Comparison of ENCODE assay signal across 10 cellular contexts in the genomic region with DNA sequence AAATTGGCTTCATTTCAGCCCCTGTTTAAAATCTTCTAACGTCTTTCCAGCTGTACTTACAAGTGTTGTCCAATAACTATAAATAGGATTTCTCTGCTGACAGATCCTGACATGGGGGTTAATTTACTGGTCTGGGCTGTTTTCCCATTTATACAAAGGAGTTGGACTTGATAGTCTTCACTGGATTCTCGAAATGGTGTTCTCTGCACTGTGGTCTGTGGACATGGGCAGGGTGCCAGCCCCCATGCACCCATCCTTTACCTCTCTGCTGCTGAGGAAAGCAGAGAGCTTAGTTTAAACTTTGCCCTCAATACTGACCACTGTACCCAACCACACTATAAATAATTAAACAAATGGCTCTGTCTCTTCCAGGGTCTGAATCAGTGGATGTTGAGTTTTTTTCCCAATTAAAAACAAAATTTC. TPM values are rescaled to one million over a fixed set of nuclear protein-coding genes. Genes with fewer than 3 reads are reported as not detected.
DNase-seq lines count a peak whose midpoint lies in the region; TF ChIP-seq lines count a peak whose summit lies in the region.
"Had no signal": no experiment of that assay in that cellular context is flagged by ENCODE, and none has a peak within 500 bp of the region (broad histone marks: within the 10 kb centered on the region; RNA-seq: fewer than 3 reads in every experiment).

No MANE protein-coding gene starts in this region.

- TF ChIP-seq POLR2A in thyroid gland (IDR thresholded peaks at IDR 0.05) = no peak

- TF ChIP-seq CTCF in thyroid gland (IDR thresholded peaks at IDR 0.05) = no peak

- H3K27me3 Mint-ChIP-seq in immature natural killer cell (ENCODE audit: low read depth in 3 of 3) = peaks cover 1 to 3% (median 2%) of the 10 kb centered on the region in 3 donors

- H3K9me3 ChIP-seq in thyroid gland = no peaks in the 10 kb centered on the region

- H3K4me1 ChIP-seq in thyroid gland = peaks cover 23 to 72% of the 10 kb centered on the region in 2 donors

- H3K4me3 ChIP-seq in thyroid gland (replicated peaks in 1 of 3) = no peak overlapping the region

- intact Hi-C loops in thyroid gland (cut with DNase I) = no loop called here

- WGBS in thyroid gland, 2 donors = 3 to 12% methylated on average over 2 of the region's 2 CpGs

- peak overlapping the region; percentile 63 to 91 (median 82) for H3K27ac ChIP-seq in thyroid gland

- H3K4me3 Mint-ChIP-seq in immature natural killer cell = no peak overlapping the region
- H3K4me3 Mint-ChIP-seq: activated naive CD8-positive, alpha-beta T cell treated with anti-CD3 and anti-CD28 coated beads for 36 hours; stimulated activated effector memory CD8-positive, alpha-beta T cell treated with anti-CD3 and anti-CD28 coated beads, Interleukin-12 subunit alpha, Interleukin-12 subunit beta, amount 100 ng/mL, for 72 hours had no signal

- H3K4me1 Mint-ChIP-seq in immature natural killer cell = no peaks in the 10 kb centered on the region

- H3K27ac Mint-ChIP-seq in immature natural killer cell = no peak overlapping the region
- H3K27ac Mint-ChIP-seq: activated naive CD8-positive, alpha-beta T cell treated with anti-CD3 and anti-CD28 coated beads for 36 hours; stimulated activated effector memory CD8-positive, alpha-beta T cell treated with anti-CD3 and anti-CD28 coated beads, Interleukin-12 subunit alpha, Interleukin-12 subunit beta, amount 100 ng/mL, for 72 hours had no signal

- H3K36me3 ChIP-seq in thyroid gland = no peaks in the 10 kb centered on the region

- H3K36me3 Mint-ChIP-seq in immature natural killer cell = peaks cover 0 to 7% (median 0%) of the 10 kb centered on the region in 3 donors
- H3K36me3 Mint-ChIP-seq: activated naive CD8-positive, alpha-beta T cell treated with anti-CD3 and anti-CD28 coated beads for 36 hours; stimulated activated effector memory CD8-positive, alpha-beta T cell treated with anti-CD3 and anti-CD28 coated beads, Interleukin-12 subunit alpha, Interleukin-12 subunit beta, amount 100 ng/mL, for 72 hours had no signal

- H3K27me3 ChIP-seq in thyroid gland = no peaks in the 10 kb centered on the region

- H3K9me3 Mint-ChIP-seq in immature natural killer cell = no peaks in the 10 kb centered on the region
- H3K9me3 Mint-ChIP-seq: activated naive CD8-positive, alpha-beta T cell treated with anti-CD3 and anti-CD28 coated beads for 36 hours; stimulated activated effector memory CD8-positive, alpha-beta T cell treated with anti-CD3 and anti-CD28 coated beads, Interleukin-12 subunit alpha, Interleukin-12 subunit beta, amount 100 ng/mL, for 72 hours had no signal

- DNase-seq in NCI-H446 (lab: John Stamatoyannopoulos, UW) (peak; percentile 68 to 88), glomerular visceral epithelial cell (ENCODE audit: extremely low spot score) (peak; percentile 95), thyroid gland (peak; percentile 86), NCI-H2227 (lab: John Stamatoyannopoulos, UW; ENCODE audit: unreplicated experiment) (no peak), immature natural killer cell (no peak)
- DNase-seq: activated naive CD8-positive, alpha-beta T cell treated with anti-CD3 and anti-CD28 coated beads for 36 hours; H7; NK-92 treated with Interleukin-12 subunit alpha and Interleukin-12 subunit beta, amount 100 ng/mL, for 24 hours had no signal

RNA-seq across cellular contexts. Expression of a gene that starts 5.2 kb away (rescaled TPM):
- total RNA-seq in thyroid gland = 100 to 1,000 TPM; 219 to 492 (median 343) TPM
- under 1 TPM in 2 of 3 donors, not detected in 1; 0.11 to 0.13 TPM for polyA plus RNA-seq in immature natural killer cell
- total RNA-seq: activated naive CD8-positive, alpha-beta T cell treated with anti-CD3 and anti-CD28 coated beads for 36 hours; glomerular endothelial cell; H7 had no signal

RNA-seq across cellular contexts. Expression of a gene that starts 9.6 kb away (rescaled TPM):
- 10 to 100 TPM; 41.5 to 66.6 (median 61.5) TPM for total RNA-seq in thyroid gland
- polyA plus RNA-seq in immature natural killer cell = 10 to 100 TPM; 28.7 to 35.7 (median 29.4) TPM

RNA-seq across cellular contexts. Expression of a gene that starts 46.3 kb away (rescaled TPM):
- 100 to 1,000 TPM in 1 of 4 donors, 10 to 100 TPM in 3; 42.4 to 116 (median 77.7) TPM for total RNA-seq in thyroid gland
- 10 to 100 TPM; 58.6 to 72.6 (median 66.7) TPM for polyA plus RNA-seq in immature natural killer cell

RNA-seq across cellular contexts. Expression of a gene that starts 46.9 kb away (rescaled TPM):
- 10 to 100 TPM; 28.7 to 39.4 (median 33.7) TPM for total RNA-seq in thyroid gland
- 10 to 100 TPM in 1 of 3 donors, 1 to 10 TPM in 2; 7.5 to 10.1 (median 9.8) TPM for polyA plus RNA-seq in immature natural killer cell

Comparison
In these comparisons a context has a peak if more than half of its experiments do, and no peak if none do; other contexts are left out.
1. DNase-seq: peak in NCI-H446 (2 of 2), glomerular visceral epithelial cell (single experiment) and thyroid gland (2 of 2); none in NCI-H2227 (single experiment) and immature natural killer cell (0 of 3).